In genomic region chr15:78263907-78264303, GRCh38 we compare ENCODE assay signal across 10 cellular contexts. TPM values are rescaled to one million over a fixed set of nuclear protein-coding genes. Genes with fewer than 3 reads are reported as not detected.
DNase-seq lines count a peak whose midpoint lies in the region; ATAC-seq and TF ChIP-seq lines count a peak whose summit lies in the region.
"Had no signal": no experiment of that assay in that cellular context is flagged by ENCODE, and none has a peak within 500 bp of the region (broad histone marks: within the 10 kb centered on the region; RNA-seq: fewer than 3 reads in every experiment).

No MANE protein-coding gene starts in this region.

- H3K27ac ChIP-seq in upper lobe of left lung (peak overlapping the region; percentile 53 to 81 (median 76)), OCI-LY7 (ENCODE audit: low read depth, low read length, poor library complexity, severe bottlenecking) (no peak overlapping the region)
- H3K27ac ChIP-seq: BLaER1 had no signal

- no peaks in the 10 kb centered on the region for H3K27me3 ChIP-seq in mononuclear cell (ENCODE audit: insufficient read depth, low read length)
- H3K27me3 ChIP-seq in upper lobe of left lung: no peaks in the 10 kb centered on the region

- H3K36me3 Mint-ChIP-seq in activated naive CD4-positive, alpha-beta T cell treated with anti-CD3 and anti-CD28 coated beads for 36 hours (ENCODE audit: low read depth): peaks cover 6% of the 10 kb centered on the region

- no peak for TF ChIP-seq EP300 in upper lobe of left lung (IDR thresholded peaks at IDR 0.05)

- intact Hi-C loops in activated naive CD4-positive, alpha-beta T cell treated with anti-CD3 and anti-CD28 coated beads for 36 hours (cut with micrococcal nuclease): no loop called here
- intact Hi-C loops in OCI-LY7 (cut with micrococcal nuclease; ENCODE audit: unreplicated experiment): no loop called here

- H3K4me3 ChIP-seq in choroid plexus epithelial cell (ENCODE audit: low read depth, low read length) (peak overlapping the region; percentile 66), mononuclear cell (ENCODE audit: low read length) (peak overlapping the region; percentile 38), upper lobe of left lung (peak overlapping the region; percentile 48 to 65 (median 58)), OCI-LY7 (ENCODE audit: low read depth, low read length, poor library complexity, severe bottlenecking) (no peak overlapping the region)
- H3K4me3 ChIP-seq: BLaER1 had no signal

- H3K36me3 ChIP-seq in upper lobe of left lung (no peaks in the 10 kb centered on the region), OCI-LY7 (ENCODE audit: insufficient read depth, low read length) (no peaks in the 10 kb centered on the region)
- H3K36me3 ChIP-seq: BLaER1 had no signal

- TF ChIP-seq CTCF in choroid plexus epithelial cell (conservative IDR thresholded peaks at IDR 0.05; ENCODE audit: low read depth, low read length) (no peak), upper lobe of left lung (IDR thresholded peaks at IDR 0.05) (no peak), OCI-LY7 (conservative IDR thresholded peaks at IDR 0.05; ENCODE audit: low read length) (no peak)

- H3K27me3 Mint-ChIP-seq in activated naive CD4-positive, alpha-beta T cell treated with anti-CD3 and anti-CD28 coated beads for 36 hours (ENCODE audit: low read depth): no peaks in the 10 kb centered on the region

- BruUV-seq in OCI-LY7 (replicated peaks; lab: Mats Ljungman, UMichigan): no TSS peak

- H3K4me1 ChIP-seq in mononuclear cell (ENCODE audit: insufficient read depth, low read length) (peaks cover 18% of the 10 kb centered on the region), upper lobe of left lung (peaks cover 10 to 20% (median 16%) of the 10 kb centered on the region in 4 donors), OCI-LY7 (ENCODE audit: insufficient read depth, low read length, poor library complexity, severe bottlenecking) (no peaks in the 10 kb centered on the region)
- H3K4me1 ChIP-seq: BLaER1 had no signal

- peaks cover 30% of the 10 kb centered on the region for H3K4me1 Mint-ChIP-seq in activated naive CD4-positive, alpha-beta T cell treated with anti-CD3 and anti-CD28 coated beads for 36 hours (ENCODE audit: low read depth)

- POLR2A ChIA-PET in OCI-LY7 (lab: Charles Lee): interaction anchor here (0.6 kb wide), 1 partner anchor 184 kb away, joined by 3 read pairs; no protein-coding TSS in a partner anchor

- no peaks in the 10 kb centered on the region for H3K9me3 Mint-ChIP-seq in activated naive CD4-positive, alpha-beta T cell treated with anti-CD3 and anti-CD28 coated beads for 36 hours

- no peaks in the 10 kb centered on the region for H4K20me1 ChIP-seq in OCI-LY7 (ENCODE audit: insufficient read depth, low read length)
- H4K20me1 ChIP-seq: BLaER1 had no signal

- H3K4me2 ChIP-seq in OCI-LY7 (ENCODE audit: low read length): no peak overlapping the region
- H3K4me2 ChIP-seq: BLaER1 had no signal

- no peak for DNase-seq in activated naive CD4-positive, alpha-beta T cell treated with anti-CD3 and anti-CD28 coated beads for 36 hours
- DNase-seq in activated naive CD4-positive, alpha-beta T cell treated with anti-CD3 and anti-CD28 coated beads, Interleukin-2, amount 50 U/mL, for 16 hours: no peak
- DNase-seq in choroid plexus epithelial cell (ENCODE audit: low read depth): no peak
- no peak for DNase-seq in upper lobe of left lung
- DNase-seq in retina: no peak
- DNase-seq in OCI-LY7 (ENCODE audit: low spot score): no peak
- DNase-seq: NCI-H524 had no signal

- peak in 1 of 2 donors; percentile 25 for ATAC-seq in upper lobe of left lung (ENCODE audit: low FRiP score in 2 of 2)
- no peak for ATAC-seq in GM21526 (IDR thresholded peaks at IDR 0.05; ENCODE audit: low FRiP score, unreplicated experiment)

- CTCF ChIA-PET in activated naive CD4-positive, alpha-beta T cell treated with anti-CD3 and anti-CD28 coated beads for 36 hours (lab: Charles Lee): interaction anchor here (0.6 to 0.9 kb wide), 4 partner anchors 19 to 137 kb away, joined by 3 to 4 read pairs (median 3); no protein-coding TSS in a partner anchor
- CTCF ChIA-PET in OCI-LY7 (lab: Charles Lee; ENCODE audit: unreplicated experiment): no interaction called here

- H2AFZ ChIP-seq in OCI-LY7 (ENCODE audit: low read length): no peak overlapping the region

- no peaks in the 10 kb centered on the region for H3K9me2 ChIP-seq in OCI-LY7 (ENCODE audit: insufficient read depth, low read length)

- WGBS in upper lobe of left lung, 2 donors: 86 to 100% methylated on average over 1 to 23 of the region's 23 CpGs

- peak overlapping the region; percentile 76 for H3K27ac Mint-ChIP-seq in activated naive CD4-positive, alpha-beta T cell treated with anti-CD3 and anti-CD28 coated beads for 36 hours

- H3K4me3 Mint-ChIP-seq in activated naive CD4-positive, alpha-beta T cell treated with anti-CD3 and anti-CD28 coated beads for 36 hours: peak overlapping the region; percentile 60

- H3K9me3 ChIP-seq in mononuclear cell (ENCODE audit: low read depth, low read length): no peaks in the 10 kb centered on the region
- no peaks in the 10 kb centered on the region for H3K9me3 ChIP-seq in upper lobe of left lung
- H3K9me3 ChIP-seq in OCI-LY7 (ENCODE audit: low read length): no peaks in the 10 kb centered on the region
- H3K9me3 ChIP-seq: BLaER1 had no signal

- TF ChIP-seq POLR2A in upper lobe of left lung (IDR thresholded peaks at IDR 0.05): no peak

- H3K79me2 ChIP-seq in OCI-LY7 (ENCODE audit: insufficient read depth, low read depth, low read length): no peaks in the 10 kb centered on the region

RNA-seq across cellular contexts. Expression of gene DNAJA4, which starts 0.5 kb away (rescaled TPM):
- 10 to 100 TPM; 40.1 to 41.6 TPM for total RNA-seq in activated naive CD4-positive, alpha-beta T cell treated with anti-CD3 and anti-CD28 coated beads for 36 hours
- total RNA-seq in mononuclear cell: 22.0 TPM
- 10 to 100 TPM in 5 of 6 donors, 1 to 10 TPM in 1; 9.1 to 76.8 (median 19.9) TPM for total RNA-seq in upper lobe of left lung
- total RNA-seq in OCI-LY7 (2014; rRNA removed; shearing (Covaris generic)): not detected in 2 replicates
- not detected in 2 replicates for total RNA-seq in OCI-LY7 (2022)

RNA-seq across cellular contexts. Expression of gene ACSBG1, which starts 29.5 kb away (rescaled TPM):
- not detected for total RNA-seq in activated naive CD4-positive, alpha-beta T cell treated with anti-CD3 and anti-CD28 coated beads for 36 hours
- total RNA-seq in mononuclear cell (0.52 TPM), upper lobe of left lung (1 to 10 TPM in 4 of 6 donors, under 1 TPM in 1, not detected in 1; 0.22 to 7.3 (median 2.3) TPM), OCI-LY7 (2022) (0.30 and 0.52 TPM in 2 replicates)
- total RNA-seq in OCI-LY7 (2014; rRNA removed; shearing (Covaris generic)): 0.31 and 0.41 TPM in 2 replicates

RNA-seq across cellular contexts. Expression of gene SKIC8, which starts 35.5 kb away (rescaled TPM):
- total RNA-seq in activated naive CD4-positive, alpha-beta T cell treated with anti-CD3 and anti-CD28 coated beads for 36 hours: 10 to 100 TPM; 44.2 to 46.9 TPM
- 16.6 TPM for total RNA-seq in mononuclear cell
- 10 to 100 TPM; 33.6 to 67.1 (median 50.3) TPM for total RNA-seq in upper lobe of left lung
- total RNA-seq in OCI-LY7 (2014; rRNA removed; shearing (Covaris generic)): 57.4 and 66.8 TPM in 2 replicates
- 53.5 and 59.8 TPM in 2 replicates for total RNA-seq in OCI-LY7 (2022)

Comparison
In these comparisons a context has a peak if more than half of its experiments do, and no peak if none do; other contexts are left out.
1. RNA of gene DNAJA4, which starts 0.5 kb away (total RNA-seq): 40.1 to 41.6 TPM in activated naive CD4-positive, alpha-beta T cell treated with anti-CD3 and anti-CD28 coated beads for 36 hours, 9.1 to 76.8 TPM in upper lobe of left lung and 22.0 TPM in mononuclear cell (single experiment); not detected in OCI-LY7; every median in the first group is over 10 times any median in the second.